Comparison of ENCODE assay signal across 16 cellular contexts in genomic region chr1:35111106-35111505, GRCh38. TPM values are rescaled to one million over a fixed set of nuclear protein-coding genes. Genes with fewer than 3 reads are reported as not detected.
A peak's percentile ranks its signal among the peaks of the same experiment; 100 is the strongest.
DNase-seq lines count a peak whose midpoint lies in the region; ATAC-seq, FAIRE-seq and TF ChIP-seq lines count a peak whose summit lies in the region.
"Had no signal": no experiment of that assay in that cellular context is flagged by ENCODE, and none has a peak within 500 bp of the region (broad histone marks: within the 10 kb centered on the region; RNA-seq: fewer than 3 reads in every experiment).

No MANE protein-coding gene starts in this region.

- H3K27ac ChIP-seq in astrocyte (ENCODE audit: low read depth, low read length), result no peak overlapping the region
- H3K27ac ChIP-seq: skin epidermis, stomach had no signal

- TF ChIP-seq POLR2A in H54 (IDR thresholded peaks at IDR 0.05; ENCODE audit: low read depth, low read length), result no peak

- H4K20me1 ChIP-seq in astrocyte (ENCODE audit: insufficient read depth, low read length), result no peaks in the 10 kb centered on the region

- no peaks in the 10 kb centered on the region for H3K27me3 ChIP-seq in astrocyte (ENCODE audit: insufficient read depth, low read length)
- H3K27me3 ChIP-seq: stomach had no signal

- H3K4me3 ChIP-seq in astrocyte (ENCODE audit: insufficient read depth, low read depth, low read length), result no peak overlapping the region
- H3K4me3 ChIP-seq: skin epidermis, stomach had no signal

- no peaks in the 10 kb centered on the region for H3K9me3 Mint-ChIP-seq in astrocyte (ENCODE audit: unreplicated experiment)
- H3K9me3 Mint-ChIP-seq: activated T-cell treated with anti-CD3 and anti-CD28 coated beads, Interleukin-2, amount 50 U/mL, for 4 hours had no signal

- H3K27me3 Mint-ChIP-seq in astrocyte (ENCODE audit: low read depth, unreplicated experiment), result no peaks in the 10 kb centered on the region

- no peak overlapping the region for H3K4me3 Mint-ChIP-seq in astrocyte (ENCODE audit: unreplicated experiment)
- H3K4me3 Mint-ChIP-seq: activated T-cell treated with anti-CD3 and anti-CD28 coated beads, Interleukin-2, amount 50 U/mL, for 4 hours had no signal

- H3K27ac Mint-ChIP-seq in astrocyte (ENCODE audit: unreplicated experiment), result no peak overlapping the region

- H3K4me1 Mint-ChIP-seq in astrocyte (ENCODE audit: low read depth, unreplicated experiment), result peaks cover 4% of the 10 kb centered on the region

- DNase-seq in ACHN, result peak; percentile 41
- peak; percentile 48 for DNase-seq in H54 (ENCODE audit: insufficient read length, low spot score)
- DNase-seq in astrocyte (ENCODE audit: low read depth), result peak; percentile 83
- peak; percentile 13 for DNase-seq in fibroblast of the conjunctiva (ENCODE audit: low read depth)
- no peak for DNase-seq in effector CD8-positive, alpha-beta T cell (lab: John Stamatoyannopoulos, UW)
- no peak for DNase-seq in NCI-H748 (lab: John Stamatoyannopoulos, UW; ENCODE audit: unreplicated experiment)
- DNase-seq in putamen (ENCODE audit: low spot score), result no peak
- DNase-seq: activated CD4-positive, alpha-beta T cell treated with anti-CD3 and anti-CD28 coated beads, Interleukin-2, amount 50 U/mL, for 1 hour; activated T-cell treated with anti-CD3 and anti-CD28 coated beads, Interleukin-2, amount 50 U/mL, for 4 hours; amniotic stem cell; NCI-H2171; NK-92 treated with Interleukin-12 subunit alpha and Interleukin-12 subunit beta, amount 100 ng/mL, for 24 hours; nucleus accumbens; stomach had no signal

- no peaks in the 10 kb centered on the region for H3K36me3 Mint-ChIP-seq in astrocyte (ENCODE audit: low read depth, unreplicated experiment)

- no peak overlapping the region for H3K9ac ChIP-seq in astrocyte (ENCODE audit: low read length)

- in situ Hi-C loops in ACHN (cut with HindIII; ENCODE audit: low pct_ligation_motif_present, low pct_unique_long_range_greater_than_20kb, low sequenced_read_pairs), result no loop called here

- no peak for TF ChIP-seq CTCF in astrocyte (IDR thresholded peaks at IDR 0.05; ENCODE audit: insufficient read depth, low read depth, low read length)

- H2AFZ ChIP-seq in astrocyte (ENCODE audit: low read depth, low read length), result no peak overlapping the region

- H3K79me2 ChIP-seq in astrocyte (ENCODE audit: insufficient read depth, low read length), result no peaks in the 10 kb centered on the region

- ATAC-seq in GM21786 (IDR thresholded peaks at IDR 0.05; ENCODE audit: unreplicated experiment), result no peak
- ATAC-seq: activated T-cell treated with anti-CD3 and anti-CD28 coated beads, Interleukin-2, amount 50 U/mL, for 4 hours had no signal

- H3K9me3 ChIP-seq in astrocyte (ENCODE audit: insufficient read depth, low read depth, low read length), result no peaks in the 10 kb centered on the region
- H3K9me3 ChIP-seq: stomach had no signal

- H3K4me1 ChIP-seq in astrocyte (ENCODE audit: insufficient read depth, low read length), result peaks cover 2% of the 10 kb centered on the region
- H3K4me1 ChIP-seq: stomach had no signal

- H3K36me3 ChIP-seq in astrocyte (ENCODE audit: insufficient read depth, low read length), result peaks cover 7% of the 10 kb centered on the region

- FAIRE-seq in H54 (lab: Jason Lieb, UNC), result peak; percentile 90
- peak; percentile 76 for FAIRE-seq in astrocyte (lab: Jason Lieb, UNC)

- no peak overlapping the region for H3K4me2 ChIP-seq in astrocyte (ENCODE audit: low read length)

RNA-seq across cellular contexts. Expression of gene ZMYM1, which starts 31.9 kb away (rescaled TPM):
- total RNA-seq in astrocyte, result 15.1 and 17.1 TPM in 2 replicates

Comparison
In these comparisons a context has a peak if more than half of its experiments do, and no peak if none do; other contexts are left out.
1. DNase-seq: peak in ACHN (single experiment), H54 (single experiment), astrocyte (single experiment) and fibroblast of the conjunctiva (single experiment); none in effector CD8-positive, alpha-beta T cell (single experiment), NCI-H748 (single experiment) and putamen (single experiment).